In genomic region chr9:74942801-74943200, GRCh38 we compare ENCODE assay signal across 11 cellular contexts. TPM values are rescaled to one million over a fixed set of nuclear protein-coding genes. Genes with fewer than 3 reads are reported as not detected.
DNase-seq lines count a peak whose midpoint lies in the region; ATAC-seq and TF ChIP-seq lines count a peak whose summit lies in the region.
"Had no signal": no experiment of that assay in that cellular context is flagged by ENCODE, and none has a peak within 500 bp of the region (broad histone marks: within the 10 kb centered on the region; RNA-seq: fewer than 3 reads in every experiment).

No MANE protein-coding gene starts in this region.

- H3K36me3 ChIP-seq in right atrium auricular region = no peaks in the 10 kb centered on the region
- H3K36me3 ChIP-seq: sigmoid colon, transverse colon had no signal

- H3K9me3 ChIP-seq in right atrium auricular region = no peaks in the 10 kb centered on the region
- H3K9me3 ChIP-seq: sigmoid colon, transverse colon had no signal

- H3K4me3 ChIP-seq in choroid plexus epithelial cell (ENCODE audit: low read depth, low read length) = no peak overlapping the region
- H3K4me3 ChIP-seq in right atrium auricular region = no peak overlapping the region
- H3K4me3 ChIP-seq: sigmoid colon, transverse colon had no signal

- no peak for ATAC-seq in GM21381 (IDR thresholded peaks at IDR 0.05; ENCODE audit: unreplicated experiment)
- ATAC-seq: left ventricle myocardium superior had no signal

- no peaks in the 10 kb centered on the region for H3K4me1 ChIP-seq in right atrium auricular region
- H3K4me1 ChIP-seq: sigmoid colon, transverse colon had no signal

- TF ChIP-seq CTCF in choroid plexus epithelial cell (conservative IDR thresholded peaks at IDR 0.05; ENCODE audit: low read depth, low read length) (no peak), right atrium auricular region (IDR thresholded peaks at IDR 0.05) (no peak)

- peak; percentile 36 to 38 for DNase-seq in activated CD4-positive, alpha-beta T cell treated with anti-CD3 and anti-CD28 coated beads for 4 hours
- DNase-seq in activated CD4-positive, alpha-beta T cell treated with anti-CD3 and anti-CD28 coated beads for 1 hour = no peak
- DNase-seq in activated CD4-positive, CD25-positive, alpha-beta regulatory T cell treated with anti-CD3 and anti-CD28 coated beads, Interleukin-2, amount 50 U/mL, for 72 hours = peak; percentile 43
- DNase-seq in choroid plexus epithelial cell (ENCODE audit: low read depth) = peak; percentile 43
- peak in 2 of 3 donors; percentile 14 to 28 for DNase-seq in stimulated activated CD4-positive, alpha-beta T cell treated with anti-CD3 and anti-CD28 coated beads, TNF-alpha, amount 100 ng/mL, for 48 hours (ENCODE audit: low read depth in 3 of 3)
- DNase-seq in occipital lobe (lab: John Stamatoyannopoulos, UW) = no peak
- no peak for DNase-seq in right atrium auricular region (ENCODE audit: low spot score)
- DNase-seq: left ventricle myocardium superior, sigmoid colon, transverse colon had no signal

- no peak overlapping the region for H3K27ac ChIP-seq in right atrium auricular region
- H3K27ac ChIP-seq: sigmoid colon, transverse colon had no signal

- H3K27me3 ChIP-seq in right atrium auricular region = no peaks in the 10 kb centered on the region
- H3K27me3 ChIP-seq: sigmoid colon, transverse colon had no signal

RNA-seq across cellular contexts. Expression of gene C9orf40, which starts 9.9 kb away (rescaled TPM):
- total RNA-seq in occipital lobe = 15.0 TPM
- total RNA-seq in right atrium auricular region = 1 to 10 TPM; 1.6 to 1.7 TPM

RNA-seq across cellular contexts. Expression of gene TRPM6, which starts 55.1 kb away (rescaled TPM):
- total RNA-seq in occipital lobe (1.1 TPM), right atrium auricular region (under 1 TPM; 0.19 to 0.83 TPM)

Comparison
In these comparisons a context has a peak if more than half of its experiments do, and no peak if none do; other contexts are left out.
1. DNase-seq: peak in activated CD4-positive, alpha-beta T cell treated with anti-CD3 and anti-CD28 coated beads for 4 hours (2 of 2), activated CD4-positive, CD25-positive, alpha-beta regulatory T cell treated with anti-CD3 and anti-CD28 coated beads, Interleukin-2, amount 50 U/mL, for 72 hours (single experiment), choroid plexus epithelial cell (single experiment) and stimulated activated CD4-positive, alpha-beta T cell treated with anti-CD3 and anti-CD28 coated beads, TNF-alpha, amount 100 ng/mL, for 48 hours (2 of 3); none in activated CD4-positive, alpha-beta T cell treated with anti-CD3 and anti-CD28 coated beads for 1 hour (single experiment), occipital lobe (single experiment) and right atrium auricular region (single experiment).